Comparison of ENCODE assay signal across 12 cellular contexts in the genomic region with DNA sequence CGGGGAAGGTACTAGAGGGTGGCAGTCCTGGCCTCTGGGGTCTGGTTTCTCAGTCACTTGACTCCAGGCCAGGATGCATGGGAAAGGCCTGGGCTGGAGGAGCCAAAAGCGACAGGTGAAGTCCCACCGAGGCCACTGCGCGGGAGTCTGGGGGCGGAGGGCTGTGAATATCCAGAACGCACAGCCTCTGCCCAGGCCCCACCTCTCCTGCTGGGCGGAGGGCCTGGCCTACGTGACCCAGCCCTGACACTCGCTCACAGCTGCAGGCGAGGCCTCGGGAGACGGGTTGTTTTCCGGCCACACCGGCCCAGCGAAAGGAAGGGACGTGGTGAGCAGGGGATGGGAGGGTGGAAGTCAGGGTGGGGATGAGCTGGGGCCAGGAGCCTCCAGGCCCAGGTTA.
DNase-seq lines count a peak whose midpoint lies in the region; ATAC-seq lines count a peak whose summit lies in the region.
"Had no signal": no experiment of that assay in that cellular context is flagged by ENCODE, and none has a peak within 500 bp of the region (broad histone marks: within the 10 kb centered on the region; RNA-seq: fewer than 3 reads in every experiment).

No MANE protein-coding gene starts in this region.

- H3K9me3 Mint-ChIP-seq in activated naive CD4-positive, alpha-beta T cell treated with anti-CD3 and anti-CD28 coated beads, Interleukin-2, amount 50 U/mL, for 72 hours = no peaks in the 10 kb centered on the region
- H3K9me3 Mint-ChIP-seq in activated T-helper 2 cell treated with anti-CD3 and anti-CD28 coated beads, Interferon-gamma antibody, Interleukin-2, Interleukin-4, amounts not matched to agents 10 μg/mL and 5 μg/mL and 100 μg/mL, durations not matched to agents 14 hours and 24 hours and 36 hours = no peaks in the 10 kb centered on the region
- H3K9me3 Mint-ChIP-seq: activated CD4-positive, alpha-beta T cell treated with anti-CD3 and anti-CD28 coated beads, Interleukin-2, amount 10 ng/mL, durations not matched to agents 24 days and 14 days; activated naive CD4-positive, alpha-beta T cell treated with anti-CD3 and anti-CD28 coated beads, Interleukin-2, amount 50 U/mL, for 24 hours had no signal

- peaks cover 75% of the 10 kb centered on the region for H3K4me1 ChIP-seq in muscle layer of colon (ENCODE audit: insufficient read depth, low read length)

- intact Hi-C loops in Right ventricle myocardium inferior (cut with DNase I) = loop anchor here (5.0 to 10.0 kb wide), 3 partner anchors 36 to 379 kb away; no protein-coding TSS in a partner anchor
- intact Hi-C loops in cardiac septum (cut with DNase I) = no loop called here
- intact Hi-C loops in activated T-helper 2 cell treated with anti-CD3 and anti-CD28 coated beads, Interferon-gamma antibody, Interleukin-2, Interleukin-4, amounts not matched to agents 10 μg/mL and 5 μg/mL and 100 μg/mL, durations not matched to agents 14 hours and 24 hours and 36 hours (cut with micrococcal nuclease) = loop anchor here (5.0 to 10.0 kb wide), 2 partner anchors 179 to 386 kb away; a partner anchor contains a TSS

- no peaks in the 10 kb centered on the region for H3K36me3 Mint-ChIP-seq in activated naive CD4-positive, alpha-beta T cell treated with anti-CD3 and anti-CD28 coated beads, Interleukin-2, amount 50 U/mL, for 72 hours
- H3K36me3 Mint-ChIP-seq in activated T-helper 2 cell treated with anti-CD3 and anti-CD28 coated beads, Interferon-gamma antibody, Interleukin-2, Interleukin-4, amounts not matched to agents 10 μg/mL and 5 μg/mL and 100 μg/mL, durations not matched to agents 14 hours and 24 hours and 36 hours (ENCODE audit: low read depth) = peaks cover 9% of the 10 kb centered on the region

- ATAC-seq in Right ventricle myocardium inferior = peak; percentile 16
- ATAC-seq in activated naive CD4-positive, alpha-beta T cell treated with anti-CD3 and anti-CD28 coated beads, Interleukin-2, amount 50 U/mL, for 72 hours = no peak

- no peak overlapping the region for H3K9ac ChIP-seq in muscle layer of colon (ENCODE audit: low read length)

- peaks cover 36% of the 10 kb centered on the region for H3K36me3 ChIP-seq in muscle layer of colon (ENCODE audit: insufficient read depth, low read length)

- H3K4me3 Mint-ChIP-seq in activated T-helper 2 cell treated with anti-CD3 and anti-CD28 coated beads, Interferon-gamma antibody, Interleukin-2, Interleukin-4, amounts not matched to agents 10 μg/mL and 5 μg/mL and 100 μg/mL, durations not matched to agents 14 hours and 24 hours and 36 hours (ENCODE audit: low read depth) = no peak overlapping the region
- H3K4me3 Mint-ChIP-seq: activated CD4-positive, alpha-beta T cell treated with anti-CD3 and anti-CD28 coated beads, Interleukin-2, amount 10 ng/mL, durations not matched to agents 24 days and 14 days; activated naive CD4-positive, alpha-beta T cell treated with anti-CD3 and anti-CD28 coated beads, Interleukin-2, amount 50 U/mL, for 24 hours had no signal

- no peak overlapping the region for H3K4me3 ChIP-seq in muscle layer of colon (ENCODE audit: low read depth in 1 of 2, low read length in 2 of 2)

- H3K9me3 ChIP-seq in muscle layer of colon (ENCODE audit: low read length) = no peaks in the 10 kb centered on the region

- no peak overlapping the region for H3K27ac Mint-ChIP-seq in activated naive CD4-positive, alpha-beta T cell treated with anti-CD3 and anti-CD28 coated beads, Interleukin-2, amount 50 U/mL, for 72 hours
- H3K27ac Mint-ChIP-seq in activated T-helper 2 cell treated with anti-CD3 and anti-CD28 coated beads, Interferon-gamma antibody, Interleukin-2, Interleukin-4, amounts not matched to agents 10 μg/mL and 5 μg/mL and 100 μg/mL, durations not matched to agents 14 hours and 24 hours and 36 hours = no peak overlapping the region
- H3K27ac Mint-ChIP-seq: activated CD4-positive, alpha-beta T cell treated with anti-CD3 and anti-CD28 coated beads, Interleukin-2, amount 10 ng/mL, durations not matched to agents 24 days and 14 days; activated naive CD4-positive, alpha-beta T cell treated with anti-CD3 and anti-CD28 coated beads, Interleukin-2, amount 50 U/mL, for 24 hours had no signal

- peak overlapping the region; percentile 84 for H3K27ac ChIP-seq in muscle layer of colon (ENCODE audit: low read depth, low read length)

- peaks cover 8% of the 10 kb centered on the region for H3K4me1 Mint-ChIP-seq in activated T-helper 2 cell treated with anti-CD3 and anti-CD28 coated beads, Interferon-gamma antibody, Interleukin-2, Interleukin-4, amounts not matched to agents 10 μg/mL and 5 μg/mL and 100 μg/mL, durations not matched to agents 14 hours and 24 hours and 36 hours (ENCODE audit: low read depth)

- DNase-seq in Right ventricle myocardium inferior (ENCODE audit: missing footprints) (no peak), cardiac septum (ENCODE audit: low spot score) (no peak), dermis blood vessel endothelial cell (peak; percentile 31), superior temporal gyrus (ENCODE audit: extremely low spot score) (no peak)
- no peak for DNase-seq in activated naive CD4-positive, alpha-beta T cell treated with anti-CD3 and anti-CD28 coated beads, Interleukin-2, amount 50 U/mL, for 72 hours (ENCODE audit: low spot score in 2 of 2)
- no peak for DNase-seq in stimulated activated CD8-positive, alpha-beta memory T cell treated with anti-CD3 and anti-CD28 coated beads, Interleukin-4, amount 100 ng/mL, for 48 hours
- no peak for DNase-seq in activated T-helper 2 cell treated with anti-CD3 and anti-CD28 coated beads, Interferon-gamma antibody, Interleukin-2, Interleukin-4, amounts not matched to agents 10 μg/mL and 5 μg/mL and 100 μg/mL, durations not matched to agents 14 hours and 24 hours and 36 hours (ENCODE audit: low spot score)
- DNase-seq: activated CD4-positive, alpha-beta T cell treated with anti-CD3 and anti-CD28 coated beads, Interleukin-2, amount 10 ng/mL, durations not matched to agents 24 days and 14 days; NCI-H1930; SHP77 treated with DMSO at 0.1 percent for 48 hours had no signal

- H3K27me3 ChIP-seq in muscle layer of colon (ENCODE audit: control insufficient read depth in 1 of 2, insufficient read depth in 2 of 2, low read length in 2 of 2) = no peaks in the 10 kb centered on the region

- H3K27me3 Mint-ChIP-seq in activated T-helper 2 cell treated with anti-CD3 and anti-CD28 coated beads, Interferon-gamma antibody, Interleukin-2, Interleukin-4, amounts not matched to agents 10 μg/mL and 5 μg/mL and 100 μg/mL, durations not matched to agents 14 hours and 24 hours and 36 hours (ENCODE audit: low read depth) = no peaks in the 10 kb centered on the region
- H3K27me3 Mint-ChIP-seq: activated CD4-positive, alpha-beta T cell treated with anti-CD3 and anti-CD28 coated beads, Interleukin-2, amount 10 ng/mL, durations not matched to agents 24 days and 14 days; activated naive CD4-positive, alpha-beta T cell treated with anti-CD3 and anti-CD28 coated beads, Interleukin-2, amount 50 U/mL, for 24 hours had no signal
